Comparison of ENCODE assay signal across 25 cellular contexts in the genomic region with DNA sequence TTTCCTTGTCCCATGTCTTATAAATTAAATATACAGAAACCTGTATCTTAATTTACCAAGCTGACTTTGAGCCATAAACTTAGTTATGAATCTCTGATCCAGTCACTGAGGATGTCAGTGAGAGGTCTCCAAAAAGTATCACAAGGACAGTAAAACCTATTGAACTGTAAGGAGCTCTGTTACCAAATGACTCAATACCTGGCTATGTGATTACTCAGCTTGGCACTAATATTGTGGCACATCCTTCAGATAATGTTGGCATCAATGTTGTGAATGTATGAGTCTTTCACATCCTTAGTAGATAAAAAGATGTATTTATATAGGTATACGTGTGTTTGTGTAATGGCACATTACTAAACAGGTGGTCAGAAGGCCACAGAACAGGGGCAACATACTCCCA. TPM values are rescaled to one million over a fixed set of nuclear protein-coding genes. Genes with fewer than 3 reads are reported as not detected.
A peak's percentile ranks its signal among the peaks of the same experiment; 100 is the strongest.
DNase-seq lines count a peak whose midpoint lies in the region; FAIRE-seq and TF ChIP-seq lines count a peak whose summit lies in the region.
"Had no signal": no experiment of that assay in that cellular context is flagged by ENCODE, and none has a peak within 500 bp of the region (broad histone marks: within the 10 kb centered on the region; RNA-seq: fewer than 3 reads in every experiment).

No MANE protein-coding gene starts in this region.

- POLR2A ChIA-PET in MCF 10A (lab: Yijun Ruan, JAX) = no interaction called here

- peaks cover 4 to 12% of the 10 kb centered on the region in 2 donors for H3K9me3 ChIP-seq in breast epithelium
- H3K9me3 ChIP-seq: Caco-2 had no signal

- no peak overlapping the region for H3K27ac ChIP-seq in breast epithelium
- H3K27ac ChIP-seq: 22Rv1, HL-60 had no signal

- TF ChIP-seq POLR2A in breast epithelium (IDR thresholded peaks at IDR 0.05) = no peak

- H3K27ac Mint-ChIP-seq in MCF 10A (ENCODE audit: low read depth, unreplicated experiment) = no peak overlapping the region
- H3K27ac Mint-ChIP-seq: B cell; CD4-positive, CD25-positive, alpha-beta regulatory T cell; IgD-negative memory B cell had no signal

- no TSS peak for BruUV-seq in MCF 10A (replicated peaks; lab: Mats Ljungman, UMichigan)

- H3K9me3 Mint-ChIP-seq in MCF 10A (ENCODE audit: unreplicated experiment) = no peaks in the 10 kb centered on the region

- no peak overlapping the region for H3K4me3 ChIP-seq in breast epithelium
- no peak overlapping the region for H3K4me3 ChIP-seq in epithelial cell of proximal tubule (ENCODE audit: low read depth, low read length)
- H3K4me3 ChIP-seq: GM12878 had no signal

- DNase-seq in MCF 10A (ENCODE audit: unreplicated experiment) = peak; percentile 28
- no peak for DNase-seq in breast epithelium (ENCODE audit: low spot score in 2 of 2)
- peak; percentile 3 for DNase-seq in RKO (ENCODE audit: low spot score)
- peak; percentile 42 for DNase-seq in epithelial cell of proximal tubule (ENCODE audit: low read depth)
- DNase-seq in urothelium cell line (ENCODE audit: low spot score) = peak; percentile 57
- DNase-seq in CD1c-positive myeloid dendritic cell (ENCODE audit: extremely low spot score) = no peak
- no peak for DNase-seq in posterior cingulate gyrus
- DNase-seq in COR-L47 (lab: John Stamatoyannopoulos, UW) = no peak
- DNase-seq: Caco-2; CD4-positive, CD25-positive, alpha-beta regulatory T cell; DMS153; Karpas-422; NCI-H1105 treated with DMSO at 0.1 percent for 48 hours; NCI-H1694; NCI-H2081 treated with DMSO at 0.1 percent for 48 hours; NCI-H748 treated with DMSO at 0.1 percent for 48 hours had no signal

- TF ChIP-seq CTCF in MCF 10A (IDR thresholded peaks at IDR 0.05; ENCODE audit: unreplicated experiment) (no peak), breast epithelium (IDR thresholded peaks at IDR 0.05) (no peak), epithelial cell of proximal tubule (conservative IDR thresholded peaks at IDR 0.05; ENCODE audit: low read depth, low read length) (no peak)

- H3K4me3 Mint-ChIP-seq in MCF 10A (ENCODE audit: unreplicated experiment) = no peak overlapping the region
- H3K4me3 Mint-ChIP-seq: B cell; CD4-positive, CD25-positive, alpha-beta regulatory T cell; IgD-negative memory B cell had no signal

- peak; percentile 9 for FAIRE-seq in urothelium cell line (lab: Jason Lieb, UNC)
- FAIRE-seq: GM12878, H54 had no signal

- intact Hi-C loops in MCF 10A (cut with micrococcal nuclease) (no loop called here), breast epithelium (cut with DNase I; ENCODE audit: low total_unique reads) (no loop called here), posterior cingulate gyrus (cut with DNase I) (no loop called here)

- H3K4me1 ChIP-seq in breast epithelium = no peaks in the 10 kb centered on the region
- H3K4me1 ChIP-seq: Caco-2 had no signal

- peaks cover 6% of the 10 kb centered on the region for H3K4me1 Mint-ChIP-seq in MCF 10A (ENCODE audit: insufficient read depth, unreplicated experiment)
- H3K4me1 Mint-ChIP-seq: B cell, IgD-negative memory B cell had no signal

- H3K27me3 ChIP-seq in breast epithelium = no peaks in the 10 kb centered on the region

- H3K36me3 Mint-ChIP-seq in MCF 10A (ENCODE audit: insufficient read depth, unreplicated experiment) = no peaks in the 10 kb centered on the region
- H3K36me3 Mint-ChIP-seq: CD4-positive, CD25-positive, alpha-beta regulatory T cell; IgD-negative memory B cell had no signal

- CTCF ChIA-PET in MCF 10A (lab: Yijun Ruan, JAX) = interaction anchor here (1.0 to 1.6 kb wide), 2 partner anchors 12 to 305 kb away, joined by 3 to 5 read pairs; no protein-coding TSS in a partner anchor

- H3K27me3 Mint-ChIP-seq in MCF 10A (ENCODE audit: insufficient read depth, unreplicated experiment) = peaks cover 81% of the 10 kb centered on the region

- H3K36me3 ChIP-seq in breast epithelium = no peaks in the 10 kb centered on the region

RNA-seq across cellular contexts. Expression of gene CAPSL, which starts 18.0 kb away (rescaled TPM):
- total RNA-seq in MCF 10A (2022) = not detected in 2 replicates
- not detected for total RNA-seq in breast epithelium
- not detected in 2 replicates for total RNA-seq in epithelial cell of proximal tubule
- total RNA-seq: B cell; Caco-2; CD4-positive, CD25-positive, alpha-beta regulatory T cell; Daoy; GM12878; NCI-H460; SK-MEL-5 had no signal

RNA-seq across cellular contexts. Expression of gene UGT3A1, which starts 34.8 kb away (rescaled TPM):
- total RNA-seq in MCF 10A (2022) = not detected in 2 replicates
- total RNA-seq in breast epithelium = not detected
- 0.12 TPM in 1 of 2 replicates, not detected in the other for total RNA-seq in epithelial cell of proximal tubule
- total RNA-seq: B cell; Caco-2; CD4-positive, CD25-positive, alpha-beta regulatory T cell; Daoy; GM12878; NCI-H460; SK-MEL-5 had no signal

Comparison
In these comparisons a context has a peak if more than half of its experiments do, and no peak if none do; other contexts are left out.
1. DNase-seq: peak in MCF 10A (single experiment), RKO (single experiment), epithelial cell of proximal tubule (single experiment) and urothelium cell line (single experiment); none in breast epithelium (0 of 2), CD1c-positive myeloid dendritic cell (single experiment), posterior cingulate gyrus (0 of 10) and COR-L47 (single experiment).